In the genomic region with DNA sequence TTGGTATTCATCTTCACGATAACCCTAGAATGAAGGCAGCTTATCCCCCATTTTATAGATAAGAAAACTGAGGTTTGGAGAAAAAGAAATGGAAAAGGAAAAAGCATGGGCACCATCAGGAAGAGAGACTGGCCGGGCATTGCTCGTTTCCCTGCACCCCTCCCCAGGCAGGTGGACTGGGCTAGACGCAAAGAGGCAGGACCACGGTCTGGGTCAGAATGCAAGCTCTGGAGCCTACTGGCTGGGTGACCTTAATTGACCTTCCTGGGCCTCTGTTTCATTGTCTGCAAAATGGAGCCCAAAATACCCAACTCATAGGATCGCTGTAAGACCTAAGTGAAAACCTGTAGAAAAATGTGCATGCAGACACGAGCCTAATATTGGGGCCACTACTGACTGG, we compare ENCODE assay signal across 24 cellular contexts.
"Had no signal": no experiment of that assay in that cellular context is flagged by ENCODE, and none has a peak within 500 bp of the region (broad histone marks: within the 10 kb centered on the region; RNA-seq: fewer than 3 reads in every experiment).

No MANE protein-coding gene starts in this region.

- H3K27me3 Mint-ChIP-seq: activated naive CD8-positive, alpha-beta T cell treated with anti-CD3 and anti-CD28 coated beads, Interleukin-2, amount 10 ng/mL, durations not matched to agents 7 days and 5 days had no signal

- ATAC-seq: activated CD4-positive, alpha-beta T cell treated with anti-CD3 and anti-CD28 coated beads for 36 hours; activated CD8-positive, alpha-beta T cell treated with anti-CD3 and anti-CD28 coated beads for 36 hours; activated T-cell treated with anti-CD3 and anti-CD28 coated beads, Interleukin-2, amount 50 U/mL, for 72 hours had no signal

- H3K9ac ChIP-seq: KMS-11, SK-N-SH had no signal

- H3K36me3 ChIP-seq: SJCRH30, WERI-Rb-1 had no signal

- H3K4me1 ChIP-seq: SJCRH30 had no signal

- H3K27ac ChIP-seq: KMS-11, SJCRH30, WERI-Rb-1 had no signal

- DNase-seq: activated CD4-positive, alpha-beta T cell treated with anti-CD3 and anti-CD28 coated beads for 36 hours; activated CD4-positive, alpha-beta T cell treated with anti-CD3 and anti-CD28 coated beads, Interleukin-2, amount 50 U/mL, for 1 hour; activated CD8-positive, alpha-beta memory T cell treated with anti-CD3 and anti-CD28 coated beads, Interleukin-2, amount 50 U/mL, for 4 hours; activated CD8-positive, alpha-beta T cell treated with anti-CD3 and anti-CD28 coated beads for 36 hours; activated gamma-delta T cell treated with Interleukin-2 at 50 U/mL for 16 hours; activated naive CD4-positive, alpha-beta T cell treated with anti-CD3 and anti-CD28 coated beads, Interleukin-2, amount 10 ng/mL, durations not matched to agents 7 days and 5 days; activated naive CD8-positive, alpha-beta T cell treated with anti-CD3 and anti-CD28 coated beads, Interleukin-2, amount 10 ng/mL, durations not matched to agents 7 days and 5 days; activated T-cell treated with anti-CD3 and anti-CD28 coated beads, Interleukin-2, amount 50 U/mL, for 72 hours; NCI-H1092; NCI-H1694; NCI-H2029; NCI-H2107; NCI-H345; NCI-H510A; NCI-H526 treated with DMSO at 0.1 percent for 48 hours; NCI-H82; SJCRH30; SK-N-SH; T-helper 1 cell; WERI-Rb-1 had no signal

- H3K27ac Mint-ChIP-seq: activated CD4-positive, alpha-beta T cell treated with anti-CD3 and anti-CD28 coated beads for 36 hours; activated CD8-positive, alpha-beta T cell treated with anti-CD3 and anti-CD28 coated beads for 36 hours; activated naive CD4-positive, alpha-beta T cell treated with anti-CD3 and anti-CD28 coated beads, Interleukin-2, amount 10 ng/mL, durations not matched to agents 7 days and 5 days; activated naive CD8-positive, alpha-beta T cell treated with anti-CD3 and anti-CD28 coated beads, Interleukin-2, amount 10 ng/mL, durations not matched to agents 7 days and 5 days; activated T-cell treated with anti-CD3 and anti-CD28 coated beads, Interleukin-2, amount 50 U/mL, for 72 hours; activated T-helper 2 cell treated with anti-CD3 and anti-CD28 coated beads, Interferon-gamma antibody, Interleukin-2, Interleukin-4, amounts not matched to agents 10 μg/mL and 5 μg/mL and 100 μg/mL, durations not matched to agents 14 hours and 24 hours and 36 hours; brain; IgD-negative memory B cell had no signal

- H3K9me3 Mint-ChIP-seq: activated CD8-positive, alpha-beta T cell treated with anti-CD3 and anti-CD28 coated beads for 36 hours; activated naive CD4-positive, alpha-beta T cell treated with anti-CD3 and anti-CD28 coated beads, Interleukin-2, amount 10 ng/mL, durations not matched to agents 7 days and 5 days; activated naive CD8-positive, alpha-beta T cell treated with anti-CD3 and anti-CD28 coated beads, Interleukin-2, amount 10 ng/mL, durations not matched to agents 7 days and 5 days; activated T-cell treated with anti-CD3 and anti-CD28 coated beads, Interleukin-2, amount 50 U/mL, for 72 hours; activated T-helper 2 cell treated with anti-CD3 and anti-CD28 coated beads, Interferon-gamma antibody, Interleukin-2, Interleukin-4, amounts not matched to agents 10 μg/mL and 5 μg/mL and 100 μg/mL, durations not matched to agents 14 hours and 24 hours and 36 hours had no signal

- H3K4me3 ChIP-seq: SJCRH30 had no signal

- H3K4me3 Mint-ChIP-seq: activated CD4-positive, alpha-beta T cell treated with anti-CD3 and anti-CD28 coated beads for 36 hours; activated CD8-positive, alpha-beta T cell treated with anti-CD3 and anti-CD28 coated beads for 36 hours; activated naive CD4-positive, alpha-beta T cell treated with anti-CD3 and anti-CD28 coated beads, Interleukin-2, amount 10 ng/mL, durations not matched to agents 7 days and 5 days; activated naive CD8-positive, alpha-beta T cell treated with anti-CD3 and anti-CD28 coated beads, Interleukin-2, amount 10 ng/mL, durations not matched to agents 7 days and 5 days; activated T-cell treated with anti-CD3 and anti-CD28 coated beads, Interleukin-2, amount 50 U/mL, for 72 hours; brain; IgD-negative memory B cell had no signal

- H3K4me1 Mint-ChIP-seq: activated CD4-positive, alpha-beta T cell treated with anti-CD3 and anti-CD28 coated beads for 36 hours; activated naive CD4-positive, alpha-beta T cell treated with anti-CD3 and anti-CD28 coated beads, Interleukin-2, amount 10 ng/mL, durations not matched to agents 7 days and 5 days; IgD-negative memory B cell had no signal

- H3K9me3 ChIP-seq: SJCRH30, SK-N-SH had no signal

- H3K4me2 ChIP-seq: KMS-11, SK-N-SH had no signal

- H3K36me3 Mint-ChIP-seq: activated naive CD4-positive, alpha-beta T cell treated with anti-CD3 and anti-CD28 coated beads, Interleukin-2, amount 10 ng/mL, durations not matched to agents 7 days and 5 days; activated naive CD8-positive, alpha-beta T cell treated with anti-CD3 and anti-CD28 coated beads, Interleukin-2, amount 10 ng/mL, durations not matched to agents 7 days and 5 days; brain; IgD-negative memory B cell had no signal
